Comparison of ENCODE assay signal across 13 cellular contexts in genomic region chr16:3054965-3055733, GRCh38. TPM values are rescaled to one million over a fixed set of nuclear protein-coding genes. Genes with fewer than 3 reads are reported as not detected.
A peak's percentile ranks its signal among the peaks of the same experiment; 100 is the strongest.
DNase-seq lines count a peak whose midpoint lies in the region; ATAC-seq and TF ChIP-seq lines count a peak whose summit lies in the region.
"Had no signal": no experiment of that assay in that cellular context is flagged by ENCODE, and none has a peak within 500 bp of the region (broad histone marks: within the 10 kb centered on the region; RNA-seq: fewer than 3 reads in every experiment).

No MANE protein-coding gene starts in this region.

- no peaks in the 10 kb centered on the region for H3K27me3 Mint-ChIP-seq in activated CD4-positive, alpha-beta T cell treated with anti-CD3 and anti-CD28 coated beads, Interleukin-2, amount 10 ng/mL, durations not matched to agents 7 days and 5 days
- no peaks in the 10 kb centered on the region for H3K27me3 Mint-ChIP-seq in activated CD4-positive, alpha-beta memory T cell treated with anti-CD3 and anti-CD28 coated beads for 36 hours
- no peaks in the 10 kb centered on the region for H3K27me3 Mint-ChIP-seq in natural killer cell treated with Interleukin-12 subunit alpha and Interleukin-12 subunit beta and Interleukin-15 and Interleukin-18, amount 100 ng/mL, for 72 hours

- intact Hi-C loops in activated CD4-positive, alpha-beta memory T cell treated with anti-CD3 and anti-CD28 coated beads for 36 hours (cut with micrococcal nuclease), result no loop called here

- POLR2A ChIA-PET in activated CD4-positive, alpha-beta T cell treated with anti-CD3 and anti-CD28 coated beads, Interleukin-2, amount 10 ng/mL, durations not matched to agents 7 days and 5 days (lab: Charles Lee), result no interaction called here
- POLR2A ChIA-PET in activated CD4-positive, alpha-beta memory T cell treated with anti-CD3 and anti-CD28 coated beads for 36 hours (lab: Charles Lee), result no interaction called here
- POLR2A ChIA-PET in HEK293T (lab: Yijun Ruan, JAX), result interaction anchor here (1.0 to 1.8 kb wide), 2 partner anchors 20 to 74 kb away, joined by 3 to 4 read pairs; no protein-coding TSS in a partner anchor

- peak overlapping the region; percentile 59 for H3K4me3 Mint-ChIP-seq in activated CD4-positive, alpha-beta T cell treated with anti-CD3 and anti-CD28 coated beads, Interleukin-2, amount 10 ng/mL, durations not matched to agents 7 days and 5 days
- peak overlapping the region; percentile 12 for H3K4me3 Mint-ChIP-seq in activated CD4-positive, alpha-beta memory T cell treated with anti-CD3 and anti-CD28 coated beads for 36 hours
- peak overlapping the region; percentile 88 for H3K4me3 Mint-ChIP-seq in natural killer cell treated with Interleukin-12 subunit alpha and Interleukin-12 subunit beta and Interleukin-15 and Interleukin-18, amount 100 ng/mL, for 72 hours

- CTCF ChIA-PET in activated CD4-positive, alpha-beta T cell treated with anti-CD3 and anti-CD28 coated beads, Interleukin-2, amount 10 ng/mL, durations not matched to agents 7 days and 5 days (lab: Charles Lee), result interaction anchor here (0.9 to 6.0 kb wide), 6 partner anchors 10 to 74 kb away, joined by 3 to 67 read pairs (median 5); partner anchors contain the start of gene IL32
- CTCF ChIA-PET in activated CD4-positive, alpha-beta memory T cell treated with anti-CD3 and anti-CD28 coated beads for 36 hours (lab: Charles Lee), result interaction anchor here (0.7 to 6.4 kb wide), 2 partner anchors 24 to 74 kb away, joined by 3 to 92 read pairs; no protein-coding TSS in a partner anchor
- CTCF ChIA-PET in HEK293T (lab: Yijun Ruan, JAX), result no interaction called here

- H3K36me3 Mint-ChIP-seq in activated CD4-positive, alpha-beta T cell treated with anti-CD3 and anti-CD28 coated beads, Interleukin-2, amount 10 ng/mL, durations not matched to agents 7 days and 5 days (ENCODE audit: low read depth), result peaks cover 55% of the 10 kb centered on the region
- peaks cover 23% of the 10 kb centered on the region for H3K36me3 Mint-ChIP-seq in activated CD4-positive, alpha-beta memory T cell treated with anti-CD3 and anti-CD28 coated beads for 36 hours
- peaks cover 31% of the 10 kb centered on the region for H3K36me3 Mint-ChIP-seq in natural killer cell treated with Interleukin-12 subunit alpha and Interleukin-12 subunit beta and Interleukin-15 and Interleukin-18, amount 100 ng/mL, for 72 hours

- H3K4me1 Mint-ChIP-seq in activated CD4-positive, alpha-beta T cell treated with anti-CD3 and anti-CD28 coated beads, Interleukin-2, amount 10 ng/mL, durations not matched to agents 7 days and 5 days, result peaks cover 71% of the 10 kb centered on the region
- H3K4me1 Mint-ChIP-seq in activated CD4-positive, alpha-beta memory T cell treated with anti-CD3 and anti-CD28 coated beads for 36 hours (ENCODE audit: low read depth), result peaks cover 51% of the 10 kb centered on the region
- H3K4me1 Mint-ChIP-seq in natural killer cell treated with Interleukin-12 subunit alpha and Interleukin-12 subunit beta and Interleukin-15 and Interleukin-18, amount 100 ng/mL, for 72 hours (ENCODE audit: low read depth in 2 of 2), result peaks cover 60 to 65% of the 10 kb centered on the region in 2 donors

- peak overlapping the region; percentile 88 for H3K27ac Mint-ChIP-seq in activated CD4-positive, alpha-beta T cell treated with anti-CD3 and anti-CD28 coated beads, Interleukin-2, amount 10 ng/mL, durations not matched to agents 7 days and 5 days
- H3K27ac Mint-ChIP-seq in activated CD4-positive, alpha-beta memory T cell treated with anti-CD3 and anti-CD28 coated beads for 36 hours, result peak overlapping the region; percentile 88
- peak overlapping the region; percentile 94 to 100 for H3K27ac Mint-ChIP-seq in natural killer cell treated with Interleukin-12 subunit alpha and Interleukin-12 subunit beta and Interleukin-15 and Interleukin-18, amount 100 ng/mL, for 72 hours

- ATAC-seq in natural killer cell treated with Interleukin-12 subunit alpha and Interleukin-12 subunit beta and Interleukin-15 and Interleukin-18, amount 100 ng/mL, for 72 hours, result peak; percentile 34 to 49
- no peak for ATAC-seq in GM18517 (IDR thresholded peaks at IDR 0.05; ENCODE audit: unreplicated experiment)
- ATAC-seq: left lung had no signal

- peak; percentile 52 for DNase-seq in activated CD4-positive, alpha-beta T cell treated with anti-CD3 and anti-CD28 coated beads, Interleukin-2, amount 10 ng/mL, durations not matched to agents 7 days and 5 days
- no peak for DNase-seq in activated CD4-positive, alpha-beta T cell treated with anti-CD3 and anti-CD28 coated beads for 48 hours
- DNase-seq in KG1 (lab: John Stamatoyannopoulos, UW), result peak; percentile 58
- peak; percentile 47 for DNase-seq in activated CD4-positive, alpha-beta memory T cell treated with anti-CD3 and anti-CD28 coated beads for 36 hours
- DNase-seq in natural killer cell treated with Interleukin-12 subunit alpha and Interleukin-12 subunit beta and Interleukin-15 and Interleukin-18, amount 100 ng/mL, for 72 hours (ENCODE audit: low spot score), result peak; percentile 81
- no peak for DNase-seq in HUDEP-2 (lab: John Stamatoyannopoulos, UW; ENCODE audit: unreplicated experiment in 76 of 76)
- DNase-seq in HEK293T (ENCODE audit: extremely low spot score), result no peak
- DNase-seq: DMS79; NCI-H1930; stimulated activated CD4-positive, alpha-beta T cell treated with anti-CD3 and anti-CD28 coated beads, Interleukin-12 subunit alpha, Interleukin-12 subunit beta, amount 100 ng/mL, for 4 hours had no signal

- no peaks in the 10 kb centered on the region for H3K9me3 Mint-ChIP-seq in activated CD4-positive, alpha-beta T cell treated with anti-CD3 and anti-CD28 coated beads, Interleukin-2, amount 10 ng/mL, durations not matched to agents 7 days and 5 days
- no peaks in the 10 kb centered on the region for H3K9me3 Mint-ChIP-seq in activated CD4-positive, alpha-beta memory T cell treated with anti-CD3 and anti-CD28 coated beads for 36 hours
- H3K9me3 Mint-ChIP-seq in natural killer cell treated with Interleukin-12 subunit alpha and Interleukin-12 subunit beta and Interleukin-15 and Interleukin-18, amount 100 ng/mL, for 72 hours, result no peaks in the 10 kb centered on the region

TF ChIP-seq in HEK293T, 16 proteins besides CTCF, POLR2A, EP300 and RAD21 (continues in another document):
- no peak for TF ChIP-seq ARNT (IDR thresholded peaks at IDR 0.05)
- no peak for TF ChIP-seq SP1 (IDR thresholded peaks at IDR 0.05)
- TF ChIP-seq FOXK2 (IDR thresholded peaks at IDR 0.05), result no peak
- TF ChIP-seq ZNF384 (IDR thresholded peaks at IDR 0.05), result no peak
- TF ChIP-seq NFRKB (IDR thresholded peaks at IDR 0.05), result no peak
- no peak for TF ChIP-seq L3MBTL2 (conservative IDR thresholded peaks at IDR 0.05)
- no peak for TF ChIP-seq BHLHE40 (IDR thresholded peaks at IDR 0.05; ENCODE audit: borderline replicate concordance)
- no peak for TF ChIP-seq SUZ12 (IDR thresholded peaks at IDR 0.05)
- no peak for TF ChIP-seq TARDBP (IDR thresholded peaks at IDR 0.05)
- TF ChIP-seq FOXA1 (IDR thresholded peaks at IDR 0.05), result no peak
- no peak for TF ChIP-seq LEF1 (IDR thresholded peaks at IDR 0.05; ENCODE audit: borderline replicate concordance)
- no peak for TF ChIP-seq CTBP1 (IDR thresholded peaks at IDR 0.05; ENCODE audit: borderline replicate concordance)
- TF ChIP-seq ELF4 (IDR thresholded peaks at IDR 0.05), result no peak
- TF ChIP-seq PKNOX1 (IDR thresholded peaks at IDR 0.05), result no peak
- TF ChIP-seq HDGF (IDR thresholded peaks at IDR 0.05; ENCODE audit: borderline replicate concordance), result no peak

RNA-seq across cellular contexts. Expression of gene MMP25, which starts 8.8 kb away (rescaled TPM):
- total RNA-seq in activated CD4-positive, alpha-beta T cell treated with anti-CD3 and anti-CD28 coated beads, Interleukin-2, amount 10 ng/mL, durations not matched to agents 7 days and 5 days, result 10 to 100 TPM; 18.1 to 19.8 TPM
- total RNA-seq in activated CD4-positive, alpha-beta memory T cell treated with anti-CD3 and anti-CD28 coated beads for 36 hours, result 1 to 10 TPM; 2.2 TPM
- 10 to 100 TPM; 54.3 to 66.6 TPM for total RNA-seq in natural killer cell treated with Interleukin-12 subunit alpha and Interleukin-12 subunit beta and Interleukin-15 and Interleukin-18, amount 100 ng/mL, for 72 hours

RNA-seq across cellular contexts. Expression of gene IL32, which starts 10.3 kb away (rescaled TPM):
- 1,000 to 10,000 TPM; 2,973 to 3,212 TPM for total RNA-seq in activated CD4-positive, alpha-beta T cell treated with anti-CD3 and anti-CD28 coated beads, Interleukin-2, amount 10 ng/mL, durations not matched to agents 7 days and 5 days
- total RNA-seq in activated CD4-positive, alpha-beta memory T cell treated with anti-CD3 and anti-CD28 coated beads for 36 hours, result 1,000 to 10,000 TPM; 2,504 to 2,532 TPM
- total RNA-seq in natural killer cell treated with Interleukin-12 subunit alpha and Interleukin-12 subunit beta and Interleukin-15 and Interleukin-18, amount 100 ng/mL, for 72 hours, result 1,000 to 10,000 TPM in 1 of 2 donors, 100 to 1,000 TPM in 1; 678 to 1,235 TPM

RNA-seq across cellular contexts. Expression of gene BICDL2, which starts 18.4 kb away (rescaled TPM):
- under 1 TPM; 0.20 to 0.23 TPM for total RNA-seq in activated CD4-positive, alpha-beta T cell treated with anti-CD3 and anti-CD28 coated beads, Interleukin-2, amount 10 ng/mL, durations not matched to agents 7 days and 5 days
- under 1 TPM; 0.40 to 0.46 TPM for total RNA-seq in activated CD4-positive, alpha-beta memory T cell treated with anti-CD3 and anti-CD28 coated beads for 36 hours
- total RNA-seq in natural killer cell treated with Interleukin-12 subunit alpha and Interleukin-12 subunit beta and Interleukin-15 and Interleukin-18, amount 100 ng/mL, for 72 hours, result under 1 TPM; 0.50 to 0.67 TPM
- total RNA-seq: A673 had no signal

RNA-seq across cellular contexts. Expression of gene THOC6, which starts 31.3 kb away (rescaled TPM):
- total RNA-seq in activated CD4-positive, alpha-beta T cell treated with anti-CD3 and anti-CD28 coated beads, Interleukin-2, amount 10 ng/mL, durations not matched to agents 7 days and 5 days, result 10 to 100 TPM; 49.5 to 58.4 TPM
- 10 to 100 TPM; 41.2 to 42.7 TPM for total RNA-seq in activated CD4-positive, alpha-beta memory T cell treated with anti-CD3 and anti-CD28 coated beads for 36 hours
- total RNA-seq in natural killer cell treated with Interleukin-12 subunit alpha and Interleukin-12 subunit beta and Interleukin-15 and Interleukin-18, amount 100 ng/mL, for 72 hours, result 10 to 100 TPM; 33.6 to 58.8 TPM

RNA-seq across cellular contexts. Expression of gene HCFC1R1, which starts 31.4 kb away (rescaled TPM):
- 10 to 100 TPM; 38.3 to 44.1 TPM for total RNA-seq in activated CD4-positive, alpha-beta T cell treated with anti-CD3 and anti-CD28 coated beads, Interleukin-2, amount 10 ng/mL, durations not matched to agents 7 days and 5 days
- total RNA-seq in activated CD4-positive, alpha-beta memory T cell treated with anti-CD3 and anti-CD28 coated beads for 36 hours, result 10 to 100 TPM; 31.8 to 32.8 TPM
- total RNA-seq in natural killer cell treated with Interleukin-12 subunit alpha and Interleukin-12 subunit beta and Interleukin-15 and Interleukin-18, amount 100 ng/mL, for 72 hours, result 10 to 100 TPM; 14.3 to 18.4 TPM

Comparison
In these comparisons a context has a peak if more than half of its experiments do, and no peak if none do; other contexts are left out.
1. DNase-seq: peak in activated CD4-positive, alpha-beta T cell treated with anti-CD3 and anti-CD28 coated beads, Interleukin-2, amount 10 ng/mL, durations not matched to agents 7 days and 5 days (single experiment), KG1 (single experiment), activated CD4-positive, alpha-beta memory T cell treated with anti-CD3 and anti-CD28 coated beads for 36 hours (single experiment) and natural killer cell treated with Interleukin-12 subunit alpha and Interleukin-12 subunit beta and Interleukin-15 and Interleukin-18, amount 100 ng/mL, for 72 hours (single experiment); none in activated CD4-positive, alpha-beta T cell treated with anti-CD3 and anti-CD28 coated beads for 48 hours (single experiment), HUDEP-2 (0 of 76) and HEK293T (single experiment).
2. H3K4me3 Mint-ChIP-seq: peak in every context shown above with its lines; median percentile 88 in natural killer cell treated with Interleukin-12 subunit alpha and Interleukin-12 subunit beta and Interleukin-15 and Interleukin-18, amount 100 ng/mL, for 72 hours; 59 in activated CD4-positive, alpha-beta T cell treated with anti-CD3 and anti-CD28 coated beads, Interleukin-2, amount 10 ng/mL, durations not matched to agents 7 days and 5 days; 12 in activated CD4-positive, alpha-beta memory T cell treated with anti-CD3 and anti-CD28 coated beads for 36 hours.
3. RNA of gene MMP25, which starts 8.8 kb away (total RNA-seq): 54.3 to 66.6 TPM in natural killer cell treated with Interleukin-12 subunit alpha and Interleukin-12 subunit beta and Interleukin-15 and Interleukin-18, amount 100 ng/mL, for 72 hours and 18.1 to 19.8 TPM in activated CD4-positive, alpha-beta T cell treated with anti-CD3 and anti-CD28 coated beads, Interleukin-2, amount 10 ng/mL, durations not matched to agents 7 days and 5 days; 2.2 TPM in activated CD4-positive, alpha-beta memory T cell treated with anti-CD3 and anti-CD28 coated beads for 36 hours; every median in the first group is over 4 times any median in the second.
4. Peak in every context shown above with its lines, with median percentiles within 50 percentile points of each other: H3K27ac Mint-ChIP-seq.